In the genomic region with DNA sequence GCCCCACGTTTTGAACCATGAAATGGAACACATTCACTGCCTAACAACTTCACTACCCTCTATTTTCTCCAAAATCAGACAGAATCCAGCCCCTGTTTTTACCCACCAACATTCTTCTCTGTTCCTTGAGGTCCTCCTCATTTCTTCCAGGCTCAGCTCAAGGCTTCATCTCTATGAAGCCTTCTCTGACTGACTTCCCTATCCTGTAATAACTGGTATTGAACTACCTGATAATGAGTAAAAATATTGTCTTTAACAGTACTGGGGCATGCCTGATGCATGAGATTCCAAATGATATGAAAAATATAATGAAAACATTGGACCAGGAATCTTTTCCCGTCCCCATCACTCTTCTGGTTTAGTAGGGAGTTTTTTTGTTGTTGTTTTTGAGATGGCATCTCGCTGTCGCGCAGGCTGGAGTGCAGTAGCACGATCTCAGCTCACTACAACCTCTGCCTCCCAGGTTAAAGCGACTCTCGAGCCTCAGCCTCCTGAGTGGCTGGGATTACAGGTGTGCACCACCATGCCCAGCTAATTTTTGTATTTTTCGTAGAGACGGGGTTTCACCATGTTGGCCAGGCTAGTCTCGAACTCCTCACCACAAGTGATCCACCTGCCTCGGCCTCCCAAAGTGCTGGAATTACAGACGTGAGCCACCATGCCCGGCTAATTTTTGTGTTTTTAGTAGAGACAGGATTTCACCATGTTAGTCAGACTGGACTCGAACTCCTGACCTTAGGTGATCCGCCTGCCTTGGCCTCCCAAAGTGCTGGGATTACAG, we compare ENCODE assay signal across 8 cellular contexts. TPM values are rescaled to one million over a fixed set of nuclear protein-coding genes. Genes with fewer than 3 reads are reported as not detected.
DNase-seq lines count a peak whose midpoint lies in the region; ATAC-seq, FAIRE-seq and TF ChIP-seq lines count a peak whose summit lies in the region.
"Not testable (repeated sequence)": the region's sequence is repeated elsewhere in the genome, so short reads cannot be mapped to it uniquely, and the experiment has no call there.

No MANE protein-coding gene starts in this region.

- in situ Hi-C loops in transverse colon (cut with MboI; ENCODE audit: low pct_ligation_motif_present in 1 of 4, low pct_unique_long_range_greater_than_20kb in 1 of 4, low sequenced_read_pairs in 3 of 4): loop anchor here in 3 of 4 donors (5.0 to 10.0 kb wide), 2 partner anchors 107 to 115 kb away; no protein-coding TSS in a partner anchor

- not testable (repeated sequence) for H3K27me3 ChIP-seq in DND-41 (ENCODE audit: insufficient read depth, low read length, poor library complexity); endodermal cell (ENCODE audit: control insufficient read depth, insufficient read depth, low read length, poor library complexity, severe bottlenecking); transverse colon

- H4K20me1 ChIP-seq in DND-41 (ENCODE audit: insufficient read depth, low read length): peaks cover 64% of the 10 kb centered on the region

- 91 to 93% methylated on average over 16 of the region's 16 CpGs for WGBS in endodermal cell (ENCODE audit: insufficient coverage in 1 of 2, insufficient read length in 1 of 2), 2 experiments
- 62 to 72% methylated on average over 5 to 16 of the region's 16 CpGs for WGBS in transverse colon (ENCODE audit: low coverage in 1 of 2), 2 donors

- H3K9me3 ChIP-seq in DND-41 (ENCODE audit: insufficient read depth, low read length, severe bottlenecking); endodermal cell (ENCODE audit: control insufficient read depth, low read length); kidney (ENCODE audit: control insufficient read depth in 1 of 2, low read length in 2 of 2); transverse colon: not testable (repeated sequence)

- TF ChIP-seq EP300 in transverse colon (IDR thresholded peaks at IDR 0.05; ENCODE audit: low read depth): not testable (repeated sequence)

- CTCF ChIA-PET in T-cell (lab: Charles Lee): interaction anchor here in 1 of 2 donors (1.0 kb wide), 1 partner anchor 12 kb away, joined by 5 read pairs; no protein-coding TSS in a partner anchor

- H3K27ac Mint-ChIP-seq in T-cell: peak overlapping the region; percentile 84 to 94
- peak overlapping the region; percentile 98 for H3K27ac Mint-ChIP-seq in activated naive CD8-positive, alpha-beta T cell
- not testable (repeated sequence) for H3K27ac Mint-ChIP-seq in endodermal cell; osteocyte (ENCODE audit: unreplicated experiment)

- peak overlapping the region; percentile 70 for H3K4me2 ChIP-seq in DND-41 (ENCODE audit: insufficient read depth, low read length)

- H3K27ac ChIP-seq in DND-41 (ENCODE audit: low read length) (peak overlapping the region; percentile 99), transverse colon (peak overlapping the region; percentile 96 to 99 (median 98))
- not testable (repeated sequence) for H3K27ac ChIP-seq in endodermal cell (ENCODE audit: low read depth, low read length); kidney (ENCODE audit: low read depth in 2 of 2, low read length in 2 of 2)

- H3K36me3 Mint-ChIP-seq in T-cell (peaks cover 12% of the 10 kb centered on the region), endodermal cell (ENCODE audit: low read depth) (peaks cover 18% of the 10 kb centered on the region)
- peaks cover 11% of the 10 kb centered on the region for H3K36me3 Mint-ChIP-seq in activated naive CD8-positive, alpha-beta T cell
- not testable (repeated sequence) for H3K36me3 Mint-ChIP-seq in osteocyte (ENCODE audit: unreplicated experiment)

- not testable (repeated sequence) for H2AFZ ChIP-seq in DND-41 (ENCODE audit: low read depth, low read length)

- H3K4me3 ChIP-seq in DND-41 (ENCODE audit: low read depth in 1 of 2, low read length in 2 of 2): peak overlapping the region; percentile 98 to 99; a peak in 3 of 4 replicates
- H3K4me3 ChIP-seq in LNCaP clone FGC (ENCODE audit: low read depth, low read length): peak overlapping the region; percentile 94
- peak overlapping the region; percentile 97 for H3K4me3 ChIP-seq in endodermal cell (ENCODE audit: low read length)
- peak overlapping the region; percentile 55 to 98 for H3K4me3 ChIP-seq in kidney (ENCODE audit: low read length in 2 of 2)
- H3K4me3 ChIP-seq in transverse colon: peak overlapping the region in 3 of 4 donors; percentile 85 to 96 (median 86)

- H3K4me3 Mint-ChIP-seq in T-cell (peak overlapping the region; percentile 86 to 97 (median 95)), endodermal cell (peak overlapping the region; percentile 86), osteocyte (ENCODE audit: unreplicated experiment) (peak overlapping the region; percentile 88)
- H3K4me3 Mint-ChIP-seq in activated naive CD8-positive, alpha-beta T cell: peak overlapping the region; percentile 100

- intact Hi-C loops in kidney (cut with DNase I); transverse colon (cut with DNase I; ENCODE audit: low total_unique reads): not testable (repeated sequence)

- H3K4me1 ChIP-seq in DND-41 (ENCODE audit: insufficient read depth, low read length) (peaks cover 44% of the 10 kb centered on the region), transverse colon (peaks cover 0 to 41% (median 33%) of the 10 kb centered on the region in 4 donors)
- H3K4me1 ChIP-seq in endodermal cell (ENCODE audit: control insufficient read depth, insufficient read depth, low read length); kidney (ENCODE audit: control insufficient read depth in 1 of 2, insufficient read depth in 1 of 2, low read depth in 1 of 2, low read length in 2 of 2): not testable (repeated sequence)

- peaks cover 73% of the 10 kb centered on the region for H3K79me2 ChIP-seq in DND-41 (ENCODE audit: insufficient read depth, low read length)

- POLR2A ChIA-PET in T-cell (lab: Charles Lee): interaction anchor here in 1 of 2 donors (0.5 to 0.7 kb wide), 5 partner anchors 13 to 542 kb away, joined by 4 to 8 read pairs (median 5); no protein-coding TSS in a partner anchor

- H3K27me3 Mint-ChIP-seq in T-cell; activated naive CD8-positive, alpha-beta T cell; endodermal cell (ENCODE audit: insufficient read depth); osteocyte (ENCODE audit: unreplicated experiment): not testable (repeated sequence)

- not testable (repeated sequence) for DNase-seq in DND-41; LNCaP clone FGC (ENCODE audit: low read depth); T-cell; endodermal cell; kidney; osteocyte (ENCODE audit: extremely low spot score, unreplicated experiment); transverse colon

- not testable (repeated sequence) for FAIRE-seq in kidney (lab: Jason Lieb, UNC)

- H3K36me3 ChIP-seq in DND-41 (ENCODE audit: insufficient read depth, low read length): peaks cover 53% of the 10 kb centered on the region
- H3K36me3 ChIP-seq in endodermal cell (ENCODE audit: control insufficient read depth, insufficient read depth, low read length): peaks cover 16% of the 10 kb centered on the region
- H3K36me3 ChIP-seq in kidney (ENCODE audit: control insufficient read depth in 1 of 2, insufficient read depth in 2 of 2, low read length in 2 of 2): not testable (repeated sequence)
- peaks cover 0 to 12% (median under 1%) of the 10 kb centered on the region in 4 donors for H3K36me3 ChIP-seq in transverse colon

- H3K4me1 Mint-ChIP-seq in T-cell (peaks cover 50 to 52% (median 51%) of the 10 kb centered on the region in 3 donors), endodermal cell (peaks cover 13% of the 10 kb centered on the region), osteocyte (ENCODE audit: unreplicated experiment) (peaks cover 15% of the 10 kb centered on the region)
- H3K4me1 Mint-ChIP-seq in activated naive CD8-positive, alpha-beta T cell (ENCODE audit: low read depth): peaks cover 40% of the 10 kb centered on the region

- H3K9ac ChIP-seq in DND-41 (ENCODE audit: low read depth, low read length): peak overlapping the region; percentile 99
- not testable (repeated sequence) for H3K9ac ChIP-seq in endodermal cell (ENCODE audit: extremely low read depth, low read length, poor library complexity, severe bottlenecking); kidney (ENCODE audit: low read length in 2 of 2)

- not testable (repeated sequence) for H3K9me3 Mint-ChIP-seq in T-cell; activated naive CD8-positive, alpha-beta T cell (ENCODE audit: low read depth); endodermal cell; osteocyte (ENCODE audit: unreplicated experiment)

- TF ChIP-seq POLR2A in transverse colon (IDR thresholded peaks at IDR 0.05): not testable (repeated sequence)

- not testable (repeated sequence) for ATAC-seq in DND-41 (ENCODE audit: insufficient read depth, low read depth); T-cell (replicated peaks in 1 of 4)

- not testable (repeated sequence) for TF ChIP-seq CTCF in DND-41 (IDR thresholded peaks at IDR 0.05; ENCODE audit: borderline replicate concordance, extremely low read depth, low read length, poor library complexity, severe bottlenecking); LNCaP clone FGC (IDR thresholded peaks at IDR 0.05; ENCODE audit: control insufficient read depth, extremely low read depth, insufficient read depth); endodermal cell (conservative IDR thresholded peaks at IDR 0.05); kidney (IDR thresholded peaks at IDR 0.05; ENCODE audit: borderline replicate concordance, extremely low read depth, insufficient read depth); osteocyte (IDR thresholded peaks at IDR 0.05); transverse colon (IDR thresholded peaks at IDR 0.05)

RNA-seq across cellular contexts. Expression of a gene that starts 2.0 kb away (rescaled TPM):
- total RNA-seq in T-cell: 100 to 1,000 TPM in 2 of 5 donors, 10 to 100 TPM in 3; 71.3 to 162 (median 73.0) TPM
- total RNA-seq in endodermal cell: 10 to 100 TPM; 69.0 to 90.0 TPM
- 72.5 TPM for polyA plus RNA-seq in endodermal cell (2013, experiment 1 of 2)
- polyA plus RNA-seq in endodermal cell (2013, experiment 2 of 2): 74.1 TPM
- total RNA-seq in kidney: 61.1 TPM
- 23.7 TPM for polyA plus RNA-seq in kidney (ENCODE audit: insufficient read depth, low read depth, low replicate concordance)
- total RNA-seq in osteocyte: 80.0 and 84.6 TPM in 2 replicates
- total RNA-seq in transverse colon: 100 to 1,000 TPM; 117 to 404 (median 181) TPM
